Comparison of ENCODE assay signal across 12 cellular contexts in genomic region chr2:120438301-120439066, GRCh38.
DNase-seq lines count a peak whose midpoint lies in the region; ATAC-seq and TF ChIP-seq lines count a peak whose summit lies in the region.
"Had no signal": no experiment of that assay in that cellular context is flagged by ENCODE, and none has a peak within 500 bp of the region (broad histone marks: within the 10 kb centered on the region; RNA-seq: fewer than 3 reads in every experiment).

No MANE protein-coding gene starts in this region.

- no peak overlapping the region for H3K27ac Mint-ChIP-seq in natural killer cell treated with Interleukin-12 subunit alpha and Interleukin-12 subunit beta and Interleukin-15 and Interleukin-18, amount 100 ng/mL, for 72 hours
- no peak overlapping the region for H3K27ac Mint-ChIP-seq in natural killer cell
- peak overlapping the region in 3 of 5 experiments; percentile 3 to 24 (median 16) for H3K27ac Mint-ChIP-seq in brain
- H3K27ac Mint-ChIP-seq in neural crest cell (ENCODE audit: unreplicated experiment), result peak overlapping the region; percentile 67
- no peak overlapping the region for H3K27ac Mint-ChIP-seq in T-cell
- no peak overlapping the region for H3K27ac Mint-ChIP-seq in effector memory CD8-positive, alpha-beta T cell
- H3K27ac Mint-ChIP-seq: CD8-positive, alpha-beta memory T cell had no signal

- H3K4me1 ChIP-seq in spleen, result peaks cover 5 to 17% (median 12%) of the 10 kb centered on the region in 6 donors
- H3K4me1 ChIP-seq: BE2C had no signal

- no peak for ATAC-seq in natural killer cell treated with Interleukin-12 subunit alpha and Interleukin-12 subunit beta and Interleukin-15 and Interleukin-18, amount 100 ng/mL, for 72 hours
- no peak for ATAC-seq in natural killer cell
- ATAC-seq in T-cell (replicated peaks in 1 of 4), result no peak
- ATAC-seq in effector memory CD8-positive, alpha-beta T cell (replicated peaks), result no peak
- ATAC-seq: HCT116 had no signal

- H3K9me3 Mint-ChIP-seq in natural killer cell treated with Interleukin-12 subunit alpha and Interleukin-12 subunit beta and Interleukin-15 and Interleukin-18, amount 100 ng/mL, for 72 hours, result no peaks in the 10 kb centered on the region
- H3K9me3 Mint-ChIP-seq in natural killer cell (no peaks in the 10 kb centered on the region), brain (peaks cover 0 to 4% (median 2%) of the 10 kb centered on the region in 5 experiments), neural crest cell (no peaks in the 10 kb centered on the region), T-cell (no peaks in the 10 kb centered on the region)
- H3K9me3 Mint-ChIP-seq in effector memory CD8-positive, alpha-beta T cell, result no peaks in the 10 kb centered on the region
- H3K9me3 Mint-ChIP-seq: CD8-positive, alpha-beta memory T cell had no signal

- H3K36me3 ChIP-seq in spleen, result no peaks in the 10 kb centered on the region
- H3K36me3 ChIP-seq: BE2C had no signal

- peak; percentile 44 for DNase-seq in natural killer cell treated with Interleukin-12 subunit alpha and Interleukin-12 subunit beta and Interleukin-15 and Interleukin-18, amount 100 ng/mL, for 72 hours (ENCODE audit: low spot score)
- DNase-seq in natural killer cell, result no peak
- no peak for DNase-seq in neural crest cell (ENCODE audit: low read depth, low spot score)
- DNase-seq in spleen, result peak; percentile 49
- DNase-seq in T-cell, result no peak
- DNase-seq in NCI-H2107 treated with DMSO at 0.1 percent for 48 hours (lab: John Stamatoyannopoulos, UW; ENCODE audit: unreplicated experiment), result no peak
- no peak for DNase-seq in effector memory CD8-positive, alpha-beta T cell
- DNase-seq: BE2C; Caco-2; CD8-positive, alpha-beta memory T cell had no signal

- no peak overlapping the region for H3K4me3 ChIP-seq in spleen

- intact Hi-C loops in natural killer cell (cut with micrococcal nuclease), result no loop called here
- intact Hi-C loops in spleen (cut with DNase I; ENCODE audit: low total_unique reads), result no loop called here

- H3K27me3 Mint-ChIP-seq in natural killer cell treated with Interleukin-12 subunit alpha and Interleukin-12 subunit beta and Interleukin-15 and Interleukin-18, amount 100 ng/mL, for 72 hours, result peaks cover 29 to 51% of the 10 kb centered on the region in 2 donors
- H3K27me3 Mint-ChIP-seq in natural killer cell (ENCODE audit: low read depth in 2 of 2) (peaks cover 43 to 44% of the 10 kb centered on the region in 2 donors), brain (peaks cover 14% of the 10 kb centered on the region), neural crest cell (ENCODE audit: low read depth) (peaks cover 78% of the 10 kb centered on the region), T-cell (peaks cover 38 to 44% of the 10 kb centered on the region in 2 donors)
- H3K27me3 Mint-ChIP-seq in effector memory CD8-positive, alpha-beta T cell, result peaks cover 49 to 71% of the 10 kb centered on the region in 2 donors

- H3K27me3 ChIP-seq in spleen (replicated peaks in 1 of 7), result peaks cover 3 to 68% (median 30%) of the 10 kb centered on the region in 7 donors
- H3K27me3 ChIP-seq: BE2C had no signal

- no peak overlapping the region for H3K4me3 Mint-ChIP-seq in natural killer cell treated with Interleukin-12 subunit alpha and Interleukin-12 subunit beta and Interleukin-15 and Interleukin-18, amount 100 ng/mL, for 72 hours
- no peak overlapping the region for H3K4me3 Mint-ChIP-seq in natural killer cell
- H3K4me3 Mint-ChIP-seq in brain, result no peak overlapping the region
- H3K4me3 Mint-ChIP-seq in neural crest cell, result no peak overlapping the region
- no peak overlapping the region for H3K4me3 Mint-ChIP-seq in T-cell
- no peak overlapping the region for H3K4me3 Mint-ChIP-seq in effector memory CD8-positive, alpha-beta T cell
- H3K4me3 Mint-ChIP-seq: CD8-positive, alpha-beta memory T cell had no signal

- H3K36me3 Mint-ChIP-seq in natural killer cell treated with Interleukin-12 subunit alpha and Interleukin-12 subunit beta and Interleukin-15 and Interleukin-18, amount 100 ng/mL, for 72 hours, result no peaks in the 10 kb centered on the region
- H3K36me3 Mint-ChIP-seq in natural killer cell, result no peaks in the 10 kb centered on the region
- no peaks in the 10 kb centered on the region for H3K36me3 Mint-ChIP-seq in brain
- no peaks in the 10 kb centered on the region for H3K36me3 Mint-ChIP-seq in neural crest cell (ENCODE audit: low read depth)
- no peaks in the 10 kb centered on the region for H3K36me3 Mint-ChIP-seq in T-cell
- H3K36me3 Mint-ChIP-seq in effector memory CD8-positive, alpha-beta T cell (ENCODE audit: insufficient read depth), result no peaks in the 10 kb centered on the region
- H3K36me3 Mint-ChIP-seq: CD8-positive, alpha-beta memory T cell had no signal

- no peak for TF ChIP-seq POLR2A in spleen (IDR thresholded peaks at IDR 0.05)

- POLR2A ChIA-PET in T-cell (lab: Charles Lee), result no interaction called here

- peaks cover 0 to 5% of the 10 kb centered on the region in 2 donors for H3K4me1 Mint-ChIP-seq in natural killer cell treated with Interleukin-12 subunit alpha and Interleukin-12 subunit beta and Interleukin-15 and Interleukin-18, amount 100 ng/mL, for 72 hours (ENCODE audit: low read depth in 2 of 2)
- peaks cover 0 to 5% of the 10 kb centered on the region in 2 donors for H3K4me1 Mint-ChIP-seq in natural killer cell
- peaks cover 56% of the 10 kb centered on the region for H3K4me1 Mint-ChIP-seq in brain
- H3K4me1 Mint-ChIP-seq in neural crest cell, result peaks cover 29% of the 10 kb centered on the region
- peaks cover 5 to 10% (median 6%) of the 10 kb centered on the region in 3 donors for H3K4me1 Mint-ChIP-seq in T-cell
- H3K4me1 Mint-ChIP-seq in effector memory CD8-positive, alpha-beta T cell (ENCODE audit: low read depth in 2 of 2), result no peaks in the 10 kb centered on the region

- CTCF ChIA-PET in T-cell (lab: Charles Lee), result no interaction called here

- H3K27ac ChIP-seq in spleen, result no peak overlapping the region

- TF ChIP-seq CTCF in natural killer cell (IDR thresholded peaks at IDR 0.05) (no peak), brain (conservative IDR thresholded peaks at IDR 0.05) (no peak), neural crest cell (conservative IDR thresholded peaks at IDR 0.05) (no peak), spleen (IDR thresholded peaks at IDR 0.05 in 8 of 11, conservative IDR thresholded peaks at IDR 0.05 in 3 of 11) (no peak)

- 74 to 91% (median 84%) methylated on average over 13 of the region's 13 CpGs for WGBS in spleen, 5 donors

- no peaks in the 10 kb centered on the region for H3K9me3 ChIP-seq in spleen
- H3K9me3 ChIP-seq: BE2C, Caco-2 had no signal

Comparison
In these comparisons a context has a peak if more than half of its experiments do, and no peak if none do; other contexts are left out.
1. DNase-seq: peak in natural killer cell treated with Interleukin-12 subunit alpha and Interleukin-12 subunit beta and Interleukin-15 and Interleukin-18, amount 100 ng/mL, for 72 hours (single experiment) and spleen (single experiment); none in natural killer cell (single experiment), neural crest cell (single experiment), T-cell (0 of 34), NCI-H2107 treated with DMSO at 0.1 percent for 48 hours (single experiment) and effector memory CD8-positive, alpha-beta T cell (0 of 3).
2. H3K27ac Mint-ChIP-seq: peak in brain (3 of 5) and neural crest cell (single experiment); none in natural killer cell treated with Interleukin-12 subunit alpha and Interleukin-12 subunit beta and Interleukin-15 and Interleukin-18, amount 100 ng/mL, for 72 hours (0 of 2), natural killer cell (0 of 2), T-cell (0 of 2) and effector memory CD8-positive, alpha-beta T cell (0 of 2).